ENCODE assay signal across 17 cellular contexts in the genomic region with DNA sequence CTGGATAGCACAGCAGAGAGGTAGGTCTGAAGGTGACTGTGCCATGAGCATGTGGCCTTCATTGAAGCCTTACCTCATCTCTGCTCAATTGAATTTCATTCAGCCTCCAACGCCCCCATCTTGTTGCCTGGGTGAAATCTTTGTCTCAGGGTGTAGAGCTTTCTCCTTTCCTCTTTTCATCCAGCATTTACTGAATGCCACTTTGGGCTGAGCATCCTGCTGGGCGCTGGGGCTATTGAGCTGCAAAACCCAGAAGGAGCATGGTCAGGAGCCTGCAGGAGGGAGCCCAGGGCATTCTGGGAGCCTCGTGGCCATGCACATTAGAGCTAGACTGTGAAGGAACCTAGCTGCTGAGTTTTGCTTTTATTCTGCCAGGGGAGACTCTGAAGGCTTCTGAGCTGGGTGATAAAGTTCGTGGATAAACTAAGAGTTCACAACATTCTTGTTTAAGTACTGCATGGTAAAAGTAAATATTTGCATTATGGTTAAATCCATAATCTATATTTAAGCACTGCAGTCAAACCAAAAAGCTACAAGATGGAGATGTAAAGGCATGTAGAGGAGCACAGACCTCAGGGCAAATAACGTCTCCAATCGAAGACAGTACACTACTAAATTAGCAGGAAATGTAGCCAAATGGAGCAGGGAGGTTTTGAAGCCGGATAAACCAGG. TPM values are rescaled to one million over a fixed set of nuclear protein-coding genes. Genes with fewer than 3 reads are reported as not detected.
DNase-seq lines count a peak whose midpoint lies in the region; ATAC-seq and TF ChIP-seq lines count a peak whose summit lies in the region.
"Had no signal": no experiment of that assay in that cellular context is flagged by ENCODE, and none has a peak within 500 bp of the region (broad histone marks: within the 10 kb centered on the region; RNA-seq: fewer than 3 reads in every experiment).

No MANE protein-coding gene starts in this region.

- H3K9ac ChIP-seq in DND-41 (ENCODE audit: low read depth, low read length) (no peak overlapping the region), Loucy (ENCODE audit: low read depth, low read length, poor library complexity, severe bottlenecking) (no peak overlapping the region)
- H3K9ac ChIP-seq: BLaER1, SK-N-SH had no signal

- peaks cover 6% of the 10 kb centered on the region for H3K27me3 Mint-ChIP-seq in WTC11 (ENCODE audit: low read depth)
- H3K27me3 Mint-ChIP-seq in T-cell: no peaks in the 10 kb centered on the region
- H3K27me3 Mint-ChIP-seq in stimulated activated naive B cell treated with anti-CD40 and anti-IgM and Interleukin-4, amounts not matched to agents 10 μg/mL and 1 μg/mL and 100 μg/mL, for 72 hours: no peaks in the 10 kb centered on the region

- no peaks in the 10 kb centered on the region for H4K20me1 ChIP-seq in DND-41 (ENCODE audit: insufficient read depth, low read length)
- H4K20me1 ChIP-seq in Loucy (ENCODE audit: insufficient read depth, low read length, poor library complexity, severe bottlenecking): no peaks in the 10 kb centered on the region
- H4K20me1 ChIP-seq: BLaER1 had no signal

- H3K9me2 ChIP-seq in Loucy (replicated peaks; ENCODE audit: low read depth, low read length): no peaks in the 10 kb centered on the region
- H3K9me2 ChIP-seq: SK-N-SH had no signal

- CTCF ChIA-PET in WTC11 (lab: Charles Lee): interaction anchor here (0.9 kb wide), 1 partner anchor 8 kb away, joined by 7 read pairs; no protein-coding TSS in a partner anchor
- CTCF ChIA-PET in T-cell (lab: Charles Lee): interaction anchor here (0.6 to 0.8 kb wide), 2 partner anchors 19 kb away, joined by 3 read pairs; no protein-coding TSS in a partner anchor

- H3K4me1 Mint-ChIP-seq in WTC11: peaks cover 10% of the 10 kb centered on the region
- H3K4me1 Mint-ChIP-seq in T-cell: no peaks in the 10 kb centered on the region
- H3K4me1 Mint-ChIP-seq in stimulated activated naive B cell treated with anti-CD40 and anti-IgM and Interleukin-4, amounts not matched to agents 10 μg/mL and 1 μg/mL and 100 μg/mL, for 72 hours: peaks cover 12 to 18% of the 10 kb centered on the region in 2 donors

- H3K4me1 ChIP-seq in DND-41 (ENCODE audit: insufficient read depth, low read length) (no peaks in the 10 kb centered on the region), Loucy (ENCODE audit: insufficient read depth, low read length, poor library complexity, severe bottlenecking) (peaks cover 3% of the 10 kb centered on the region)
- H3K4me1 ChIP-seq: adrenal gland had no signal

- H3K79me2 ChIP-seq in DND-41 (ENCODE audit: insufficient read depth, low read length) (no peaks in the 10 kb centered on the region), Loucy (ENCODE audit: insufficient read depth, low read length) (no peaks in the 10 kb centered on the region)

- H3K27me3 ChIP-seq in DND-41 (ENCODE audit: insufficient read depth, low read length, poor library complexity): no peaks in the 10 kb centered on the region
- H3K27me3 ChIP-seq in Loucy (ENCODE audit: insufficient read depth, low read length, poor library complexity, severe bottlenecking): no peaks in the 10 kb centered on the region
- H3K27me3 ChIP-seq: adrenal gland, BLaER1 had no signal

- no peak for DNase-seq in DND-41
- DNase-seq in WTC11 (ENCODE audit: low spot score): peak; percentile 26
- peak; percentile 17 for DNase-seq in midbrain (lab: John Stamatoyannopoulos, UW)
- DNase-seq in T-cell: no peak
- no peak for DNase-seq in cortex of kidney (lab: John Stamatoyannopoulos, UW)
- DNase-seq in stimulated activated naive B cell treated with anti-CD40 and anti-IgM and Interleukin-4, amounts not matched to agents 10 μg/mL and 1 μg/mL and 100 μg/mL, for 72 hours: no peak
- DNase-seq: activated CD4-positive, alpha-beta T cell treated with anti-CD3 and anti-CD28 coated beads, Interleukin-2, amount 50 U/mL, for 4 hours; adrenal gland; central memory CD4-positive, alpha-beta T cell; DMS153; natural killer cell; NCI-H1048; SK-N-SH; stimulated activated CD4-positive, alpha-beta T cell treated with anti-CD3 and anti-CD28 coated beads, Interleukin-15, amount 100 ng/mL, for 24 hours had no signal

- no peak for TF ChIP-seq CTCF in DND-41 (IDR thresholded peaks at IDR 0.05; ENCODE audit: borderline replicate concordance, extremely low read depth, low read length, poor library complexity, severe bottlenecking)
- TF ChIP-seq CTCF in Loucy (conservative IDR thresholded peaks at IDR 0.05; ENCODE audit: low read length): no peak
- TF ChIP-seq CTCF in WTC11 (IDR thresholded peaks at IDR 0.05): no peak

- no peak overlapping the region for H2AFZ ChIP-seq in DND-41 (ENCODE audit: low read depth, low read length)
- peak overlapping the region; percentile 28 for H2AFZ ChIP-seq in Loucy (ENCODE audit: low read length)

- no peaks in the 10 kb centered on the region for H3K36me3 ChIP-seq in DND-41 (ENCODE audit: insufficient read depth, low read length)
- H3K36me3 ChIP-seq in Loucy (ENCODE audit: insufficient read depth, low read length): no peaks in the 10 kb centered on the region
- H3K36me3 ChIP-seq: adrenal gland, BLaER1 had no signal

- H3F3A ChIP-seq in Loucy (ENCODE audit: low read depth): no peaks in the 10 kb centered on the region

- H3K4me2 ChIP-seq in DND-41 (ENCODE audit: insufficient read depth, low read length) (no peak overlapping the region), Loucy (ENCODE audit: low read depth, low read length, poor library complexity, severe bottlenecking) (no peak overlapping the region)
- H3K4me2 ChIP-seq: BLaER1, SK-N-SH had no signal

- no peaks in the 10 kb centered on the region for H3K36me3 Mint-ChIP-seq in WTC11
- peaks cover 9% of the 10 kb centered on the region for H3K36me3 Mint-ChIP-seq in T-cell
- peaks cover 10 to 31% of the 10 kb centered on the region in 2 donors for H3K36me3 Mint-ChIP-seq in stimulated activated naive B cell treated with anti-CD40 and anti-IgM and Interleukin-4, amounts not matched to agents 10 μg/mL and 1 μg/mL and 100 μg/mL, for 72 hours
- H3K36me3 Mint-ChIP-seq: natural killer cell had no signal

- no peak overlapping the region for H3K27ac ChIP-seq in DND-41 (ENCODE audit: low read length)
- H3K27ac ChIP-seq: adrenal gland, BLaER1 had no signal

- H3K9me3 Mint-ChIP-seq in WTC11 (no peaks in the 10 kb centered on the region), T-cell (no peaks in the 10 kb centered on the region)
- peaks cover 0 to 2% of the 10 kb centered on the region in 2 donors for H3K9me3 Mint-ChIP-seq in stimulated activated naive B cell treated with anti-CD40 and anti-IgM and Interleukin-4, amounts not matched to agents 10 μg/mL and 1 μg/mL and 100 μg/mL, for 72 hours
- H3K9me3 Mint-ChIP-seq: activated T-helper 1 cell treated with anti-CD3 and anti-CD28 coated beads, Interleukin-12 subunit alpha, Interleukin-12 subunit beta, Interleukin-2, Interleukin-4 antibody, amounts not matched to agents 30 ng/mL and 10 ng/mL and 1 ng/mL, durations not matched to agents 14 hours and 24 hours and 36 hours; natural killer cell had no signal

- no peak overlapping the region for H3K4me3 Mint-ChIP-seq in WTC11
- H3K4me3 Mint-ChIP-seq in T-cell: no peak overlapping the region
- peak overlapping the region in 1 of 2 donors; percentile 19 for H3K4me3 Mint-ChIP-seq in stimulated activated naive B cell treated with anti-CD40 and anti-IgM and Interleukin-4, amounts not matched to agents 10 μg/mL and 1 μg/mL and 100 μg/mL, for 72 hours
- H3K4me3 Mint-ChIP-seq: activated T-helper 1 cell treated with anti-CD3 and anti-CD28 coated beads, Interleukin-12 subunit alpha, Interleukin-12 subunit beta, Interleukin-2, Interleukin-4 antibody, amounts not matched to agents 30 ng/mL and 10 ng/mL and 1 ng/mL, durations not matched to agents 14 hours and 24 hours and 36 hours; natural killer cell had no signal

- H3K27ac Mint-ChIP-seq in WTC11 (peak overlapping the region; percentile 48; the same call in 1 of the 2 replicates), T-cell (no peak overlapping the region)
- H3K27ac Mint-ChIP-seq in stimulated activated naive B cell treated with anti-CD40 and anti-IgM and Interleukin-4, amounts not matched to agents 10 μg/mL and 1 μg/mL and 100 μg/mL, for 72 hours: no peak overlapping the region
- H3K27ac Mint-ChIP-seq: activated T-helper 1 cell treated with anti-CD3 and anti-CD28 coated beads, Interleukin-12 subunit alpha, Interleukin-12 subunit beta, Interleukin-2, Interleukin-4 antibody, amounts not matched to agents 30 ng/mL and 10 ng/mL and 1 ng/mL, durations not matched to agents 14 hours and 24 hours and 36 hours; natural killer cell had no signal

- ATAC-seq in DND-41 (ENCODE audit: insufficient read depth, low read depth) (peak; percentile 37; the same call in 2 of the 3 replicates), WTC11 (peak; percentile 97), T-cell (replicated peaks in 1 of 4) (no peak)
- no peak for ATAC-seq in stimulated activated naive B cell treated with anti-CD40 and anti-IgM and Interleukin-4, amounts not matched to agents 10 μg/mL and 1 μg/mL and 100 μg/mL, for 72 hours (replicated peaks)
- ATAC-seq: natural killer cell had no signal

- H3K4me3 ChIP-seq in DND-41 (ENCODE audit: low read depth in 1 of 2, low read length in 2 of 2): no peak overlapping the region
- no peak overlapping the region for H3K4me3 ChIP-seq in Loucy (ENCODE audit: low read length, poor library complexity, severe bottlenecking)
- H3K4me3 ChIP-seq: adrenal gland, BLaER1 had no signal

- H3K9me3 ChIP-seq in DND-41 (ENCODE audit: insufficient read depth, low read length, severe bottlenecking) (no peaks in the 10 kb centered on the region), Loucy (ENCODE audit: insufficient read depth, low read depth, low read length) (no peaks in the 10 kb centered on the region)
- H3K9me3 ChIP-seq: adrenal gland, BLaER1, SK-N-SH had no signal

- POLR2A ChIA-PET in WTC11 (lab: Charles Lee): interaction anchor here (0.6 to 1.8 kb wide), 2 partner anchors 14 to 60 kb away, joined by 3 to 7 read pairs; no protein-coding TSS in a partner anchor
- POLR2A ChIA-PET in T-cell (lab: Charles Lee): interaction anchor here in 1 of 2 donors (0.6 kb wide), 1 partner anchor 243 kb away, joined by 3 read pairs; no protein-coding TSS in a partner anchor

TF ChIP-seq in WTC11, 78 proteins besides CTCF, POLR2A, EP300 and RAD21 (continues in another document):
- no peak for TF ChIP-seq KAT7 (CRISPR knock-in tag; IDR thresholded peaks at IDR 0.05; ENCODE audit: borderline replicate concordance)

RNA-seq across cellular contexts. Expression of gene ASXL1, which starts 13.2 kb away (rescaled TPM):
- total RNA-seq in WTC11 (2021): 20.7 to 22.7 TPM (median 21.3 TPM) in 3 replicates
- total RNA-seq in T-cell: 100 to 1,000 TPM; 122 to 204 (median 137) TPM

Comparison
In these comparisons a context has a peak if more than half of its experiments do, and no peak if none do; other contexts are left out.
1. ATAC-seq: peak in DND-41 (single experiment) and WTC11 (single experiment); none in T-cell (0 of 4) and stimulated activated naive B cell treated with anti-CD40 and anti-IgM and Interleukin-4, amounts not matched to agents 10 μg/mL and 1 μg/mL and 100 μg/mL, for 72 hours (0 of 2).
2. DNase-seq: peak in WTC11 (single experiment) and midbrain (single experiment); none in DND-41 (single experiment), T-cell (0 of 34), cortex of kidney (single experiment) and stimulated activated naive B cell treated with anti-CD40 and anti-IgM and Interleukin-4, amounts not matched to agents 10 μg/mL and 1 μg/mL and 100 μg/mL, for 72 hours (single experiment).